Comparison of ENCODE assay signal across 8 cellular contexts in the genomic region with DNA sequence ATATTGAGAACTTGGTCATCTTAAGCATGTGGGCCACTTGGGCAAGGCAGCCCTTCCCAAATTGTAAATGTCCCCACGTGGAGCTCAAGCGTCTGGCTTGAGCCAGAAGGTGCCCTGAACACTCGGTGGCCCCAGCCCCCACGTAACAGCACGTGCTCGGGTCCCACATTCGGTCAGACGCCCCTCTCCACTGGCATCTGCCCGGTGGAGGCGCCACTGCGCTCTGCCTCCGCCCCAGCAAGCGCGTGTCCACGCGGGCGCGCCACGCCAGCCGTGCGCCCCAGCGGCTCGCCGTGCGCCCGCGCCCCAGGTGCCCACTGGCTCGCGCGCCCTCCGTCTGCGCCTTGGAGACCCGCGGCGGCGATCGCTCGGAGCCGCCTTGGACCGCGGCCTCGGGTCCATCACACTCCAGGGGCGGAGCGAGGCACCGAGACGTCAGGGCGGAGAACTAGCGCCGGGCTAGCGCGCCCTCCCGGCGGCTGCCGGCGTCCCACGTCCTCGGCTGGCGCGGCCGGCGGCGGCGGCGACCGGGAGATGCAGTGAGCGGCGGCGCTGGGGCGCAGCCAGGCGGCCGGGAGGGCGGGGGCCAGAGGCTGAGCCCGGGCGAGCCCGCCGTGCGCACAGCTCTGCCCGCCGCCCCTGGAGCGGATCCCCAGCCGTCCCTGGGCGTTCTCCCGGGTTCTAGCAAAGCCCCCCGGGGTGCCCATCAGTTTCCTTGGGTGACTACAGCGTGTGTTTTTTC. TPM values are rescaled to one million over a fixed set of nuclear protein-coding genes. Genes with fewer than 3 reads are reported as not detected.
DNase-seq lines count a peak whose midpoint lies in the region; TF ChIP-seq lines count a peak whose summit lies in the region.

A gene (plus strand): TSS at position 488 of the 742 bp plus-strand sequence. CDS start 291 bp downstream, outside the sequence.

- no peak within 1 kb of the TSS for H3K27ac Mint-ChIP-seq in MCF 10A (ENCODE audit: low read depth, unreplicated experiment)

- peak; percentile 83 for DNase-seq in EH (ENCODE audit: low read depth)
- DNase-seq in NCI-H1417 treated with DMSO at 0.1 percent for 48 hours (lab: John Stamatoyannopoulos, UW): peak; percentile 9
- DNase-seq in MCF 10A (ENCODE audit: unreplicated experiment): peak; percentile 60
- DNase-seq in iPS-NIHi11 (ENCODE audit: low spot score): peak; percentile 87
- DNase-seq in SIG-M5 (lab: John Stamatoyannopoulos, UW): no peak
- no peak for DNase-seq in SKM-1 (lab: John Stamatoyannopoulos, UW; ENCODE audit: unreplicated experiment)
- DNase-seq in GM19240 (ENCODE audit: insufficient read length, low spot score): no peak

- peak within 1 kb of the TSS; percentile 80 for H3K4me3 Mint-ChIP-seq in MCF 10A (ENCODE audit: unreplicated experiment)

- peaks cover 4 to 18% (median 15%) of the 10 kb centered on the region in 3 donors for H3K4me1 ChIP-seq in skeletal muscle tissue (ENCODE audit: control insufficient read depth in 3 of 3, insufficient read depth in 3 of 3, low read length in 3 of 3)

- intact Hi-C loops in MCF 10A (cut with micrococcal nuclease): loop anchor here (1.0 to 5.0 kb wide), 2 partner anchors 128 to 206 kb away; no protein-coding TSS in a partner anchor

- H3K36me3 ChIP-seq in skeletal muscle tissue (ENCODE audit: control insufficient read depth in 3 of 3, insufficient read depth in 3 of 3, low read length in 3 of 3): no peaks in the 10 kb centered on the region

- peak within 1 kb of the TSS; percentile 70 to 76 (median 75) for H3K9ac ChIP-seq in skeletal muscle tissue (ENCODE audit: low read depth in 1 of 3, low read length in 3 of 3)

- H3K4me3 ChIP-seq in skeletal muscle tissue (ENCODE audit: low read length in 3 of 3): peak within 1 kb of the TSS; percentile 70 to 78 (median 75)

- no peaks in the 10 kb centered on the region for H3K36me3 Mint-ChIP-seq in MCF 10A (ENCODE audit: insufficient read depth, unreplicated experiment)

- H3K9me3 Mint-ChIP-seq in MCF 10A (ENCODE audit: unreplicated experiment): no peaks in the 10 kb centered on the region

- H3K4me1 Mint-ChIP-seq in MCF 10A (ENCODE audit: insufficient read depth, unreplicated experiment): peaks cover 6% of the 10 kb centered on the region

- BruUV-seq in MCF 10A (replicated peaks; lab: Mats Ljungman, UMichigan): TSS peak; percentile 34

- H3K27me3 ChIP-seq in skeletal muscle tissue (ENCODE audit: control insufficient read depth in 3 of 3, insufficient read depth in 3 of 3, low read length in 3 of 3): peaks cover 0 to 8% (median 0%) of the 10 kb centered on the region in 3 donors

- no peaks in the 10 kb centered on the region for H3K27me3 Mint-ChIP-seq in MCF 10A (ENCODE audit: insufficient read depth, unreplicated experiment)

- peak within 1 kb of the TSS; percentile 45 for H3K27ac ChIP-seq in skeletal muscle tissue (ENCODE audit: low read depth, low read length)

- TF ChIP-seq CTCF in MCF 10A (IDR thresholded peaks at IDR 0.05; ENCODE audit: unreplicated experiment): peak; percentile 3

- POLR2A ChIA-PET in MCF 10A (lab: Yijun Ruan, JAX): interaction anchor here (0.7 kb wide), 1 partner anchor 729 kb away, joined by 3 read pairs; no protein-coding TSS in a partner anchor

- no peaks in the 10 kb centered on the region for H3K9me3 ChIP-seq in skeletal muscle tissue (ENCODE audit: control insufficient read depth in 3 of 3, low read length in 3 of 3)

- CTCF ChIA-PET in MCF 10A (lab: Yijun Ruan, JAX): interaction anchor here (0.6 to 1.9 kb wide), 5 partner anchors 37 to 206 kb away, joined by 3 to 6 read pairs (median 3); no protein-coding TSS in a partner anchor

RNA-seq across cellular contexts. Expression of the gene that starts here (rescaled TPM):
- total RNA-seq in MCF 10A (2022) (5.3 and 9.1 TPM in 2 replicates), skeletal muscle tissue (24.0 TPM)

Comparison
In these comparisons a context has a peak if more than half of its experiments do, and no peak if none do; other contexts are left out.
1. DNase-seq: peak in EH (single experiment), NCI-H1417 treated with DMSO at 0.1 percent for 48 hours (single experiment), MCF 10A (single experiment) and iPS-NIHi11 (single experiment); none in SIG-M5 (single experiment), SKM-1 (single experiment) and GM19240 (single experiment).